ENCODE assay signal across 36 cellular contexts in the genomic region with DNA sequence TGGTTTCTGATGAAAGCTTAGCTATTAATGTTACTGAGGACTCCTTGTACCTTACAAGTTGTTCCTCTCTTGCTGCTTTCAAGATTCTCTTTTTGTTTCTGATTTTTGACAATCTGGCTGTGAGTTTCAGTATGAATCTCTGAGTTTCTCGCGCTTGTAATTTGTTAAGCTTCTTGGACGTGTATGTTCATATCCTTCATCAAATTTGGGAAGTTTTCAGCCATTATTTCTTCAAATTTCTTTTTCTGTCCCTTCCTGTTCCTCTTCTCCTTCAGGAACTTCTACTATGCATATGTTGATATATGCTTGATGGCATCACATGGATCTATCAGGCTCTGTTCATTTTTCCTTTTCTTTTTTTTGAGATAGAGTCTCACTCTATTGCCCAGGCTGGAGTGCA.
"Had no signal": no experiment of that assay in that cellular context is flagged by ENCODE, and none has a peak within 500 bp of the region (broad histone marks: within the 10 kb centered on the region; RNA-seq: fewer than 3 reads in every experiment).

No MANE protein-coding gene starts in this region.

- DNase-seq: Karpas-422, Kasumi-1, MG63, MM.1S, MV-4-11, NCI-H1048, NCI-H1092, NCI-H1092 treated with DMSO at 0.1 percent for 48 hours, NCI-H1105, NCI-H1105 treated with DMSO at 0.1 percent for 48 hours, NCI-H1417, NCI-H1417 treated with DMSO at 0.1 percent for 48 hours, NCI-H1436, NCI-H1436 treated with DMSO at 0.1 percent for 48 hours, NCI-H146, NCI-H1694, NCI-H1694 treated with DMSO at 0.1 percent for 48 hours, NCI-H187, NCI-H187 treated with DMSO at 0.1 percent for 48 hours, NCI-H1930, NCI-H2029, NCI-H2029 treated with DMSO at 0.1 percent for 48 hours, NCI-H2081, NCI-H2081 treated with DMSO at 0.1 percent for 48 hours, NCI-H2107, NCI-H2171, NCI-H2171 treated with DMSO at 0.1 percent for 48 hours, NCI-H2227 treated with DMSO at 0.1 percent for 48 hours, NCI-H226, NCI-H345, NCI-H446, NCI-H446 treated with DMSO at 0.1 percent for 48 hours, NCI-H510A, NCI-H510A treated with DMSO at 0.1 percent for 48 hours, NCI-H524, NCI-H524 treated with DMSO at 0.1 percent for 48 hours had no signal

- H3K36me3 ChIP-seq: MG63 had no signal

- H3K4me3 ChIP-seq: MG63 had no signal
